1 cellular context compared by ENCODE assay signal in the genomic region with DNA sequence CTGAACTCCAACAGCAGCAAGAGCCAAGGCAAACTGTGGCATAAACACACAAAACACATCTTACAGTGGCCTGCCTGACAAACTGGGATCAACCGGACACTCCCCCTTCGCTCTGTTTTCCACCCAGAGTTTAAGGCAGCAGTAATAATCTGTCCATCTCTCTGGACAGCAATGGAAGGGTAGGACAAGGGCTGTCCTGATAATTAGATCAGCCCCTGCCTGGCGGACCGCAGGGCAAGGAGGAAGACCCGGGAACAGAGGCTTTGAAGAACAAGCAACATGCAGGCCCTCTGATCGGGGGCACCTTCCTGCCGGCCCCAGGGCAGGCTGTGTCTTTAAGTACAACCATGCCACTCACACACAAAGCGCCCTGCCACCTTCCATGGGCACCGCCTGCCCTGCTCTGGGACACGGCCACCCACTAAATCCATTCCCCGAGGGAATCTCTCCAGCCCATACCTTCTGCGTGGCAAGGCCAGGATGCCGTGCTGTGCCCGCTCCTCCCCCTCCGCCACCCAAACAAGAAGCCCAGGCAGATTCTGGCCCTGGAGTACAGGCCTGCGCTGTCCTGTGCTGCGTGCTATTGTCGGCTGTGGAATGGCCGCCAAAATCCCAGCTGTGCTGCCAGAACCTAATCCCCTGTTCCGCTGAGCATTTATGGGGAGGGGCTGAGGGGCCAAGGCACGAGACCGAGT.
TF ChIP-seq lines count a peak whose summit lies in the region.

No MANE protein-coding gene starts in this region.

TF ChIP-seq in HepG2, 621 proteins besides CTCF, POLR2A, EP300 and RAD21 (continues in another document):
- TF ChIP-seq, protein P1, sequence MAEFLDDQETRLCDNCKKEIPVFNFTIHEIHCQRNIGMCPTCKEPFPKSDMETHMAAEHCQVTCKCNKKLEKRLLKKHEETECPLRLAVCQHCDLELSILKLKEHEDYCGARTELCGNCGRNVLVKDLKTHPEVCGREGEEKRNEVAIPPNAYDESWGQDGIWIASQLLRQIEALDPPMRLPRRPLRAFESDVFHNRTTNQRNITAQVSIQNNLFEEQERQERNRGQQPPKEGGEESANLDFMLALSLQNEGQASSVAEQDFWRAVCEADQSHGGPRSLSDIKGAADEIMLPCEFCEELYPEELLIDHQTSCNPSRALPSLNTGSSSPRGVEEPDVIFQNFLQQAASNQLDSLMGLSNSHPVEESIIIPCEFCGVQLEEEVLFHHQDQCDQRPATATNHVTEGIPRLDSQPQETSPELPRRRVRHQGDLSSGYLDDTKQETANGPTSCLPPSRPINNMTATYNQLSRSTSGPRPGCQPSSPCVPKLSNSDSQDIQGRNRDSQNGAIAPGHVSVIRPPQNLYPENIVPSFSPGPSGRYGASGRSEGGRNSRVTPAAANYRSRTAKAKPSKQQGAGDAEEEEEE (CRISPR knock-in tag; IDR thresholded peaks at IDR 0.05; ENCODE audit: borderline replicate concordance): no peak
- TF ChIP-seq, protein P2, sequence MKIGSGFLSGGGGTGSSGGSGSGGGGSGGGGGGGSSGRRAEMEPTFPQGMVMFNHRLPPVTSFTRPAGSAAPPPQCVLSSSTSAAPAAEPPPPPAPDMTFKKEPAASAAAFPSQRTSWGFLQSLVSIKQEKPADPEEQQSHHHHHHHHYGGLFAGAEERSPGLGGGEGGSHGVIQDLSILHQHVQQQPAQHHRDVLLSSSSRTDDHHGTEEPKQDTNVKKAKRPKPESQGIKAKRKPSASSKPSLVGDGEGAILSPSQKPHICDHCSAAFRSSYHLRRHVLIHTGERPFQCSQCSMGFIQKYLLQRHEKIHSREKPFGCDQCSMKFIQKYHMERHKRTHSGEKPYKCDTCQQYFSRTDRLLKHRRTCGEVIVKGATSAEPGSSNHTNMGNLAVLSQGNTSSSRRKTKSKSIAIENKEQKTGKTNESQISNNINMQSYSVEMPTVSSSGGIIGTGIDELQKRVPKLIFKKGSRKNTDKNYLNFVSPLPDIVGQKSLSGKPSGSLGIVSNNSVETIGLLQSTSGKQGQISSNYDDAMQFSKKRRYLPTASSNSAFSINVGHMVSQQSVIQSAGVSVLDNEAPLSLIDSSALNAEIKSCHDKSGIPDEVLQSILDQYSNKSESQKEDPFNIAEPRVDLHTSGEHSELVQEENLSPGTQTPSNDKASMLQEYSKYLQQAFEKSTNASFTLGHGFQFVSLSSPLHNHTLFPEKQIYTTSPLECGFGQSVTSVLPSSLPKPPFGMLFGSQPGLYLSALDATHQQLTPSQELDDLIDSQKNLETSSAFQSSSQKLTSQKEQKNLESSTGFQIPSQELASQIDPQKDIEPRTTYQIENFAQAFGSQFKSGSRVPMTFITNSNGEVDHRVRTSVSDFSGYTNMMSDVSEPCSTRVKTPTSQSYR (CRISPR knock-in tag; IDR thresholded peaks at IDR 0.05; ENCODE audit: borderline replicate concordance): peak; percentile 36; the same call in 1 of the 2 replicates
- TF ChIP-seq ZSCAN21 (CRISPR knock-in tag; IDR thresholded peaks at IDR 0.05; ENCODE audit: borderline replicate concordance): 0 out of 2 replicates have a peak, but pooled peaks have one; percentile 41
- peak; percentile 56; the same call in 1 of the 2 replicates for TF ChIP-seq KLF15 (CRISPR knock-in tag; IDR thresholded peaks at IDR 0.05; ENCODE audit: borderline replicate concordance)
- no peak for TF ChIP-seq GPN1 (CRISPR knock-in tag; IDR thresholded peaks at IDR 0.05; ENCODE audit: borderline replicate concordance)
- TF ChIP-seq ZNF18 (CRISPR knock-in tag; IDR thresholded peaks at IDR 0.05; ENCODE audit: insufficient replicate concordance): no peak
- TF ChIP-seq, protein P3, sequence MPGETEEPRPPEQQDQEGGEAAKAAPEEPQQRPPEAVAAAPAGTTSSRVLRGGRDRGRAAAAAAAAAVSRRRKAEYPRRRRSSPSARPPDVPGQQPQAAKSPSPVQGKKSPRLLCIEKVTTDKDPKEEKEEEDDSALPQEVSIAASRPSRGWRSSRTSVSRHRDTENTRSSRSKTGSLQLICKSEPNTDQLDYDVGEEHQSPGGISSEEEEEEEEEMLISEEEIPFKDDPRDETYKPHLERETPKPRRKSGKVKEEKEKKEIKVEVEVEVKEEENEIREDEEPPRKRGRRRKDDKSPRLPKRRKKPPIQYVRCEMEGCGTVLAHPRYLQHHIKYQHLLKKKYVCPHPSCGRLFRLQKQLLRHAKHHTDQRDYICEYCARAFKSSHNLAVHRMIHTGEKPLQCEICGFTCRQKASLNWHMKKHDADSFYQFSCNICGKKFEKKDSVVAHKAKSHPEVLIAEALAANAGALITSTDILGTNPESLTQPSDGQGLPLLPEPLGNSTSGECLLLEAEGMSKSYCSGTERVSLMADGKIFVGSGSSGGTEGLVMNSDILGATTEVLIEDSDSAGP (CRISPR knock-in tag; IDR thresholded peaks at IDR 0.05; ENCODE audit: borderline replicate concordance): peak; percentile 96
- no peak for TF ChIP-seq SP1 (IDR thresholded peaks at IDR 0.05)
- TF ChIP-seq SP1 (CRISPR knock-in tag; IDR thresholded peaks at IDR 0.05): no peak
- TF ChIP-seq CEBPB (IDR thresholded peaks at IDR 0.05; ENCODE audit: borderline replicate concordance, low read depth, low read length): no peak
- TF ChIP-seq ZNF121 (CRISPR knock-in tag; IDR thresholded peaks at IDR 0.05): peak; percentile 72
- TF ChIP-seq, protein P4, sequence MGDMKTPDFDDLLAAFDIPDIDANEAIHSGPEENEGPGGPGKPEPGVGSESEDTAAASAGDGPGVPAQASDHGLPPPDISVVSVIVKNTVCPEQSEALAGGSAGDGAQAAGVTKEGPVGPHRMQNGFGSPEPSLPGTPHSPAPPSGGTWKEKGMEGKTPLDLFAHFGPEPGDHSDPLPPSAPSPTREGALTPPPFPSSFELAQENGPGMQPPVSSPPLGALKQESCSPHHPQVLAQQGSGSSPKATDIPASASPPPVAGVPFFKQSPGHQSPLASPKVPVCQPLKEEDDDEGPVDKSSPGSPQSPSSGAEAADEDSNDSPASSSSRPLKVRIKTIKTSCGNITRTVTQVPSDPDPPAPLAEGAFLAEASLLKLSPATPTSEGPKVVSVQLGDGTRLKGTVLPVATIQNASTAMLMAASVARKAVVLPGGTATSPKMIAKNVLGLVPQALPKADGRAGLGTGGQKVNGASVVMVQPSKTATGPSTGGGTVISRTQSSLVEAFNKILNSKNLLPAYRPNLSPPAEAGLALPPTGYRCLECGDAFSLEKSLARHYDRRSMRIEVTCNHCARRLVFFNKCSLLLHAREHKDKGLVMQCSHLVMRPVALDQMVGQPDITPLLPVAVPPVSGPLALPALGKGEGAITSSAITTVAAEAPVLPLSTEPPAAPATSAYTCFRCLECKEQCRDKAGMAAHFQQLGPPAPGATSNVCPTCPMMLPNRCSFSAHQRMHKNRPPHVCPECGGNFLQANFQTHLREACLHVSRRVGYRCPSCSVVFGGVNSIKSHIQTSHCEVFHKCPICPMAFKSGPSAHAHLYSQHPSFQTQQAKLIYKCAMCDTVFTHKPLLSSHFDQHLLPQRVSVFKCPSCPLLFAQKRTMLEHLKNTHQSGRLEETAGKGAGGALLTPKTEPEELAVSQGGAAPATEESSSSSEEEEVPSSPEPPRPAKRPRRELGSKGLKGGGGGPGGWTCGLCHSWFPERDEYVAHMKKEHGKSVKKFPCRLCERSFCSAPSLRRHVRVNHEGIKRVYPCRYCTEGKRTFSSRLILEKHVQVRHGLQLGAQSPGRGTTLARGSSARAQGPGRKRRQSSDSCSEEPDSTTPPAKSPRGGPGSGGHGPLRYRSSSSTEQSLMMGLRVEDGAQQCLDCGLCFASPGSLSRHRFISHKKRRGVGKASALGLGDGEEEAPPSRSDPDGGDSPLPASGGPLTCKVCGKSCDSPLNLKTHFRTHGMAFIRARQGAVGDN (CRISPR knock-in tag; IDR thresholded peaks at IDR 0.05): peak; percentile 78
- TF ChIP-seq FOXO1 (CRISPR knock-in tag; IDR thresholded peaks at IDR 0.05): no peak
- peak; percentile 8 for TF ChIP-seq TEAD3 (CRISPR knock-in tag; optimal IDR thresholded peaks at IDR 0.05; ENCODE audit: borderline replicate concordance)
- TF ChIP-seq DPF2 (CRISPR knock-in tag; IDR thresholded peaks at IDR 0.05; ENCODE audit: borderline replicate concordance, low read depth): no peak
- peak; percentile 29 for TF ChIP-seq HNRNPLL (IDR thresholded peaks at IDR 0.05; ENCODE audit: low read depth, low read length, poor library complexity, severe bottlenecking)
- peak; percentile 38 for TF ChIP-seq PHF8 (CRISPR knock-in tag; IDR thresholded peaks at IDR 0.05)
- peak; percentile 17; the same call in 1 of the 2 replicates for TF ChIP-seq MIER3 (CRISPR knock-in tag; IDR thresholded peaks at IDR 0.05; ENCODE audit: borderline replicate concordance)
- no peak for TF ChIP-seq MLLT10 (CRISPR knock-in tag; IDR thresholded peaks at IDR 0.05)
- no peak for TF ChIP-seq KAT8 (CRISPR knock-in tag; IDR thresholded peaks at IDR 0.05)
- no peak for TF ChIP-seq ZNF609 (CRISPR knock-in tag; IDR thresholded peaks at IDR 0.05; ENCODE audit: borderline replicate concordance)
- TF ChIP-seq HIVEP1 (CRISPR knock-in tag; IDR thresholded peaks at IDR 0.05): 0 out of 2 replicates have a peak, but pooled peaks have one; percentile 34
- TF ChIP-seq, protein P5, sequence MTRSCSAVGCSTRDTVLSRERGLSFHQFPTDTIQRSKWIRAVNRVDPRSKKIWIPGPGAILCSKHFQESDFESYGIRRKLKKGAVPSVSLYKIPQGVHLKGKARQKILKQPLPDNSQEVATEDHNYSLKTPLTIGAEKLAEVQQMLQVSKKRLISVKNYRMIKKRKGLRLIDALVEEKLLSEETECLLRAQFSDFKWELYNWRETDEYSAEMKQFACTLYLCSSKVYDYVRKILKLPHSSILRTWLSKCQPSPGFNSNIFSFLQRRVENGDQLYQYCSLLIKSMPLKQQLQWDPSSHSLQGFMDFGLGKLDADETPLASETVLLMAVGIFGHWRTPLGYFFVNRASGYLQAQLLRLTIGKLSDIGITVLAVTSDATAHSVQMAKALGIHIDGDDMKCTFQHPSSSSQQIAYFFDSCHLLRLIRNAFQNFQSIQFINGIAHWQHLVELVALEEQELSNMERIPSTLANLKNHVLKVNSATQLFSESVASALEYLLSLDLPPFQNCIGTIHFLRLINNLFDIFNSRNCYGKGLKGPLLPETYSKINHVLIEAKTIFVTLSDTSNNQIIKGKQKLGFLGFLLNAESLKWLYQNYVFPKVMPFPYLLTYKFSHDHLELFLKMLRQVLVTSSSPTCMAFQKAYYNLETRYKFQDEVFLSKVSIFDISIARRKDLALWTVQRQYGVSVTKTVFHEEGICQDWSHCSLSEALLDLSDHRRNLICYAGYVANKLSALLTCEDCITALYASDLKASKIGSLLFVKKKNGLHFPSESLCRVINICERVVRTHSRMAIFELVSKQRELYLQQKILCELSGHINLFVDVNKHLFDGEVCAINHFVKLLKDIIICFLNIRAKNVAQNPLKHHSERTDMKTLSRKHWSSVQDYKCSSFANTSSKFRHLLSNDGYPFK (CRISPR knock-in tag; IDR thresholded peaks at IDR 0.05; ENCODE audit: borderline replicate concordance): no peak
- TF ChIP-seq ZNF317 (CRISPR knock-in tag; IDR thresholded peaks at IDR 0.05): 0 out of 2 replicates have a peak, but pooled peaks have one; percentile 16
- TF ChIP-seq ZNF746 (CRISPR knock-in tag; IDR thresholded peaks at IDR 0.05): no peak
- no peak for TF ChIP-seq ZNF703 (CRISPR knock-in tag; IDR thresholded peaks at IDR 0.05; ENCODE audit: borderline replicate concordance)
- TF ChIP-seq TAF1 (CRISPR knock-in tag; IDR thresholded peaks at IDR 0.05): peak; percentile 34; the same call in 1 of the 2 replicates
- TF ChIP-seq, protein P6, sequence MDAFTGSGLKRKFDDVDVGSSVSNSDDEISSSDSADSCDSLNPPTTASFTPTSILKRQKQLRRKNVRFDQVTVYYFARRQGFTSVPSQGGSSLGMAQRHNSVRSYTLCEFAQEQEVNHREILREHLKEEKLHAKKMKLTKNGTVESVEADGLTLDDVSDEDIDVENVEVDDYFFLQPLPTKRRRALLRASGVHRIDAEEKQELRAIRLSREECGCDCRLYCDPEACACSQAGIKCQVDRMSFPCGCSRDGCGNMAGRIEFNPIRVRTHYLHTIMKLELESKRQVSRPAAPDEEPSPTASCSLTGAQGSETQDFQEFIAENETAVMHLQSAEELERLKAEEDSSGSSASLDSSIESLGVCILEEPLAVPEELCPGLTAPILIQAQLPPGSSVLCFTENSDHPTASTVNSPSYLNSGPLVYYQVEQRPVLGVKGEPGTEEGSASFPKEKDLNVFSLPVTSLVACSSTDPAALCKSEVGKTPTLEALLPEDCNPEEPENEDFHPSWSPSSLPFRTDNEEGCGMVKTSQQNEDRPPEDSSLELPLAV (CRISPR knock-in tag; conservative IDR thresholded peaks at IDR 0.05; ENCODE audit: low read depth): no peak
- no peak for TF ChIP-seq TRIM24 (CRISPR knock-in tag; IDR thresholded peaks at IDR 0.05)
- TF ChIP-seq MTF2 (CRISPR knock-in tag; IDR thresholded peaks at IDR 0.05; ENCODE audit: borderline replicate concordance): 0 out of 2 replicates have a peak, but pooled peaks have one; percentile 52
- TF ChIP-seq ZNF543 (CRISPR knock-in tag; IDR thresholded peaks at IDR 0.05): no peak
